ENCODE assay signal across 20 cellular contexts in the genomic region with DNA sequence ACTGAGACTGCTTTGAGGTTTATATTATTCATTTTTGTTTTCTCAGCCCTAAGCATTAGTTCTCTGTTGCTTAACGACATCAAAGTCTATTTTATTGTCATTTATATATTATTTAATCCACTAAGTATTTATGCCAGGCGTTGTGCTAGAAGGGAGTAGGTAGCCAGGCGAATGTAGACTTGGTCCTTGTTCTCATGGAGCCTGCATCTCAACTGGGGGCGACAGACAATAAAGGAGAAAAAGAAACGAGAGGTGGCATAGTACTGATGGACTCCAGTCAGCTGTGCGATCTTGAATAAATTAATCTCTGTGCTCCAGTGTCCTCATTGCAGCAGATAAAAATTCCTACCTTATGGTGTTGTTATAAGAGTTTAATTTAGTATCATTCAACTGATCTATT.
"Had no signal": no experiment of that assay in that cellular context is flagged by ENCODE, and none has a peak within 500 bp of the region (broad histone marks: within the 10 kb centered on the region; RNA-seq: fewer than 3 reads in every experiment).

No MANE protein-coding gene starts in this region.

- H3K4me1 ChIP-seq: left ventricle myocardium inferior, right atrium auricular region, sigmoid colon, spleen, suprapubic skin, tibial nerve, uterus had no signal

- H3K9me3 ChIP-seq: left ventricle myocardium inferior, ovary, right atrium auricular region, sigmoid colon, spleen, suprapubic skin, thoracic aorta, tibial nerve, uterus had no signal

- DNase-seq: islet precursor cell; left ventricle myocardium inferior; mesendoderm; naive B cell; natural killer cell; nephron progenitor cell; ovary; sigmoid colon; small intestine; spleen; stimulated activated CD4-positive, alpha-beta T cell treated with anti-CD3 and anti-CD28 coated beads, Interleukin-4, amount 100 ng/mL, for 24 hours; stimulated activated naive CD4-positive, alpha-beta T cell; uterus had no signal

- FAIRE-seq: small intestine had no signal

- H2AFZ ChIP-seq: hepatocyte had no signal

- H3K4me3 ChIP-seq: hepatocyte, left ventricle myocardium inferior, lung, ovary, right atrium auricular region, sigmoid colon, spleen, suprapubic skin, thoracic aorta, tibial nerve, uterus had no signal

- H3K79me2 ChIP-seq: hepatocyte had no signal

- H3K4me2 ChIP-seq: hepatocyte had no signal

- H3K36me3 ChIP-seq: ovary, uterus had no signal

- ATAC-seq: stimulated activated effector memory CD8-positive, alpha-beta T cell treated with anti-CD3 and anti-CD28 coated beads, Interleukin-12 subunit alpha, Interleukin-12 subunit beta, amount 100 ng/mL, for 72 hours had no signal

- H3K27ac ChIP-seq: hepatocyte, left ventricle myocardium inferior, ovary, right atrium auricular region, sigmoid colon, spleen, suprapubic skin, thoracic aorta, tibial nerve, uterus had no signal

- H3K27me3 ChIP-seq: hepatocyte, ovary, right atrium auricular region, sigmoid colon, suprapubic skin, tibial nerve, uterus had no signal
